In genomic region chr17:5282639-5283217, GRCh38 we compare ENCODE assay signal across 8 cellular contexts. TPM values are rescaled to one million over a fixed set of nuclear protein-coding genes. Genes with fewer than 3 reads are reported as not detected.
DNase-seq lines count a peak whose midpoint lies in the region; ATAC-seq and TF ChIP-seq lines count a peak whose summit lies in the region.

No MANE protein-coding gene starts in this region.

- H3K9me3 Mint-ChIP-seq in Calu3 (ENCODE audit: low read depth, unreplicated experiment) (no peaks in the 10 kb centered on the region), WTC11 (no peaks in the 10 kb centered on the region)

- peak; percentile 1 for DNase-seq in Calu3
- DNase-seq in WTC11 (ENCODE audit: low spot score), result peak; percentile 16
- DNase-seq in stimulated activated CD8-positive, alpha-beta memory T cell treated with anti-CD3 and anti-CD28 coated beads, Interleukin-7, amount 100 ng/mL, for 4 hours (ENCODE audit: low read depth in 2 of 2), result peak; percentile 52 to 71
- DNase-seq in ureter (ENCODE audit: low spot score), result no peak

- H3K4me1 ChIP-seq in duodenal mucosa (ENCODE audit: control insufficient read depth in 1 of 2, insufficient read depth in 2 of 2, low read length in 2 of 2) (peaks cover 18 to 21% of the 10 kb centered on the region in 2 donors), muscle layer of duodenum (ENCODE audit: control insufficient read depth in 1 of 2, insufficient read depth in 2 of 2, low read length in 2 of 2) (peaks cover 13 to 20% of the 10 kb centered on the region in 2 donors)

- CTCF ChIA-PET in Calu3 (lab: Charles Lee) (no interaction called here), WTC11 (lab: Charles Lee) (interaction anchor here (0.8 kb wide), 1 partner anchor 156 kb away, joined by 4 read pairs; the partner anchor contains the start of gene C1QBP)

- H3K9ac ChIP-seq in duodenal mucosa (ENCODE audit: low read depth in 1 of 2, low read length in 2 of 2), result peak overlapping the region; percentile 16 to 64

- H3K36me3 Mint-ChIP-seq in Calu3 (ENCODE audit: insufficient read depth, unreplicated experiment) (peaks cover 9% of the 10 kb centered on the region), WTC11 (no peaks in the 10 kb centered on the region; the same call in 1 of the 2 replicates)

- no peaks in the 10 kb centered on the region for H3K9me3 ChIP-seq in duodenal mucosa (ENCODE audit: control insufficient read depth in 1 of 2, low read length in 2 of 2)
- H3K9me3 ChIP-seq in muscle layer of duodenum (ENCODE audit: control insufficient read depth in 1 of 2, low read length in 2 of 2), result no peaks in the 10 kb centered on the region

- peak overlapping the region; percentile 67 to 76 for H3K4me3 ChIP-seq in duodenal mucosa (ENCODE audit: low read depth in 1 of 2, low read length in 2 of 2)
- H3K4me3 ChIP-seq in muscle layer of duodenum (ENCODE audit: low read depth in 1 of 2, low read length in 2 of 2), result peak overlapping the region; percentile 71 to 73

- H3K27me3 Mint-ChIP-seq in Calu3 (ENCODE audit: unreplicated experiment), result no peaks in the 10 kb centered on the region
- H3K27me3 Mint-ChIP-seq in WTC11 (ENCODE audit: low read depth), result peaks cover 5% of the 10 kb centered on the region; the same call in 1 of the 2 replicates

- H3K4me3 Mint-ChIP-seq in Calu3 (ENCODE audit: low read depth, unreplicated experiment), result peak overlapping the region; percentile 67
- peak overlapping the region; percentile 81 for H3K4me3 Mint-ChIP-seq in WTC11

- H3K36me3 ChIP-seq in duodenal mucosa (ENCODE audit: control insufficient read depth in 1 of 2, insufficient read depth in 2 of 2, low read length in 2 of 2), result peaks cover 0 to 3% of the 10 kb centered on the region in 2 donors
- H3K36me3 ChIP-seq in muscle layer of duodenum (ENCODE audit: control insufficient read depth in 1 of 2, insufficient read depth in 2 of 2, low read length in 2 of 2), result no peaks in the 10 kb centered on the region

- H3K27ac Mint-ChIP-seq in Calu3 (ENCODE audit: unreplicated experiment) (no peak overlapping the region), WTC11 (no peak overlapping the region)

- H3K4me1 Mint-ChIP-seq in Calu3 (ENCODE audit: low read depth, unreplicated experiment) (no peaks in the 10 kb centered on the region), WTC11 (peaks cover 38% of the 10 kb centered on the region)

- H3K27ac ChIP-seq in duodenal mucosa (ENCODE audit: low read depth, low read length), result no peak overlapping the region
- H3K27ac ChIP-seq in muscle layer of duodenum (ENCODE audit: low read length), result peak overlapping the region; percentile 67

- ATAC-seq in HG03064 (IDR thresholded peaks at IDR 0.05; ENCODE audit: low read depth, unreplicated experiment), result peak; percentile 30
- ATAC-seq in WTC11, result no peak; the same call in 1 of the 2 replicates
- ATAC-seq in GM19452 (IDR thresholded peaks at IDR 0.05; ENCODE audit: unreplicated experiment), result no peak

- H3K27me3 ChIP-seq in duodenal mucosa (ENCODE audit: control insufficient read depth in 1 of 2, insufficient read depth in 2 of 2, low read length in 2 of 2), result no peaks in the 10 kb centered on the region
- H3K27me3 ChIP-seq in muscle layer of duodenum (ENCODE audit: low read depth, low read length), result no peaks in the 10 kb centered on the region

- TF ChIP-seq CTCF in Calu3 (IDR thresholded peaks at IDR 0.05; ENCODE audit: unreplicated experiment) (no peak), WTC11 (IDR thresholded peaks at IDR 0.05) (no peak)

- BruUV-seq in Calu3 (replicated peaks; lab: Mats Ljungman, UMichigan), result no TSS peak

- intact Hi-C loops in Calu3 (cut with micrococcal nuclease; ENCODE audit: unreplicated experiment), result no loop called here

- POLR2A ChIA-PET in WTC11 (lab: Charles Lee), result no interaction called here

TF ChIP-seq in WTC11, 78 proteins besides CTCF, POLR2A, EP300 and RAD21:
- TF ChIP-seq CBFB (CRISPR knock-in tag; IDR thresholded peaks at IDR 0.05; ENCODE audit: low read depth) (no peak), NR1H2 (CRISPR knock-in tag; IDR thresholded peaks at IDR 0.05) (no peak), ZNF219 (CRISPR knock-in tag; IDR thresholded peaks at IDR 0.05; ENCODE audit: borderline replicate concordance) (no peak), ZNF281 (CRISPR knock-in tag; IDR thresholded peaks at IDR 0.05) (no peak), RORB (CRISPR knock-in tag; IDR thresholded peaks at IDR 0.05) (no peak), ZNF232 (CRISPR knock-in tag; IDR thresholded peaks at IDR 0.05) (no peak), NFYB (CRISPR knock-in tag; conservative IDR thresholded peaks at IDR 0.05; ENCODE audit: low read depth) (no peak), TP53 (CRISPR knock-in tag; IDR thresholded peaks at IDR 0.05) (no peak), ZNF121 (CRISPR knock-in tag; IDR thresholded peaks at IDR 0.05) (no peak), JUN (CRISPR knock-in tag; IDR thresholded peaks at IDR 0.05) (no peak), ZMAT4 (CRISPR knock-in tag; IDR thresholded peaks at IDR 0.05) (no peak), CREM (CRISPR knock-in tag; IDR thresholded peaks at IDR 0.05) (no peak), USF2 (CRISPR knock-in tag; IDR thresholded peaks at IDR 0.05) (no peak), MYBL2 (CRISPR knock-in tag; IDR thresholded peaks at IDR 0.05) (no peak)
TF ChIP-seq in WTC11: peak in this region for 0.

RNA-seq across cellular contexts. Expression of gene RABEP1, which starts 0.6 kb away (rescaled TPM):
- total RNA-seq in Calu3 (2022) (29.2 and 33.5 TPM in 2 replicates), WTC11 (2021) (37.7 to 42.0 TPM (median 40.9 TPM) in 3 replicates), ureter (40.4 TPM)

RNA-seq across cellular contexts. Expression of gene SCIMP, which starts 48.1 kb away (rescaled TPM):
- not detected in 2 replicates for total RNA-seq in Calu3 (2022)
- not detected in 3 replicates for total RNA-seq in WTC11 (2021)
- total RNA-seq in ureter, result 2.9 TPM
